Comparison of ENCODE assay signal across 10 cellular contexts in the genomic region with DNA sequence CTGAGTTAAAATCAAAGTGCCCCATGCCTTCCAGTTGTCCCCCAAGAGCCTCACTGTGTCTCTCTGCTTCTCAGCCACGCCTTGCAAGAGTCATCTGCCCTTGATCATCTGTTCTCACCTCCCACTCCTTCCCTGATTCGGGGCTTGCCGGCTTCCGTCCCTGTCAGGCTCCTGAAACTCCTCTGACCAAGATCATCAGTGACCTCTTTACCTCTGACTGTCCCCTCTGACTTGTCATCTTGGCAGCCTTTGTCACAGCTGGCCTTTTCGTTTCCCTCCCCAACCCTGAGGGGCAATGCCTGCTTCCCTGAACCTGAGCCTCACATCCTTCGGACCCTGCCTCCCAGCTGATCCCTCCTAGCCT.
DNase-seq lines count a peak whose midpoint lies in the region; ATAC-seq, FAIRE-seq and TF ChIP-seq lines count a peak whose summit lies in the region.
"Had no signal": no experiment of that assay in that cellular context is flagged by ENCODE, and none has a peak within 500 bp of the region (broad histone marks: within the 10 kb centered on the region; RNA-seq: fewer than 3 reads in every experiment).

No MANE protein-coding gene starts in this region.

- no peak for DNase-seq in GM12892 (ENCODE audit: insufficient read length)
- peak; percentile 78 for DNase-seq in activated CD4-positive, alpha-beta T cell treated with anti-CD3 and anti-CD28 coated beads for 48 hours
- peak; percentile 79 for DNase-seq in stimulated activated CD4-positive, alpha-beta T cell treated with anti-CD3 and anti-CD28 coated beads, Interleukin-15, amount 100 ng/mL, for 24 hours
- DNase-seq in NCI-H1436 (lab: John Stamatoyannopoulos, UW) = no peak
- DNase-seq in SIG-M5 treated with dmso at 0.1 percent for 504 hours (lab: John Stamatoyannopoulos, UW; ENCODE audit: unreplicated experiment) = no peak
- no peak for DNase-seq in left ventricle myocardium inferior
- DNase-seq: DMS153, NCI-H1105 treated with DMSO at 0.1 percent for 48 hours had no signal

- no peak for TF ChIP-seq CTCF in left ventricle myocardium inferior (IDR thresholded peaks at IDR 0.05; ENCODE audit: borderline replicate concordance)

- intact Hi-C loops in left ventricle myocardium inferior (cut with micrococcal nuclease) = no loop called here

- no peaks in the 10 kb centered on the region for H3K36me3 ChIP-seq in left ventricle myocardium inferior

- H3K4me1 ChIP-seq in left ventricle myocardium inferior = no peaks in the 10 kb centered on the region

- no peak overlapping the region for H3K4me3 ChIP-seq in left ventricle myocardium inferior

- no peak for TF ChIP-seq POLR2A in GM12892 (IDR thresholded peaks at IDR 0.05; ENCODE audit: low read depth, low read length)

- peak; percentile 92 for FAIRE-seq in GM12892 (lab: Jason Lieb, UNC)

- no peaks in the 10 kb centered on the region for H3K9me3 ChIP-seq in left ventricle myocardium inferior (replicated peaks)

- H3K27me3 ChIP-seq in left ventricle myocardium inferior (ENCODE audit: low read depth) = peaks cover 70% of the 10 kb centered on the region

- H3K27ac ChIP-seq in left ventricle myocardium inferior (replicated peaks) = no peak overlapping the region

- ATAC-seq in GM21723 (IDR thresholded peaks at IDR 0.05; ENCODE audit: unreplicated experiment) = peak; percentile 60
- no peak for ATAC-seq in GM21367 (IDR thresholded peaks at IDR 0.05; ENCODE audit: unreplicated experiment)

Comparison
In these comparisons a context has a peak if more than half of its experiments do, and no peak if none do; other contexts are left out.
1. DNase-seq: peak in activated CD4-positive, alpha-beta T cell treated with anti-CD3 and anti-CD28 coated beads for 48 hours (single experiment) and stimulated activated CD4-positive, alpha-beta T cell treated with anti-CD3 and anti-CD28 coated beads, Interleukin-15, amount 100 ng/mL, for 24 hours (single experiment); none in GM12892 (single experiment), NCI-H1436 (single experiment), SIG-M5 treated with dmso at 0.1 percent for 504 hours (single experiment) and left ventricle myocardium inferior (single experiment).